In genomic region chr6:97282238-97282725, GRCh38 we compare ENCODE assay signal across 8 cellular contexts. TPM values are rescaled to one million over a fixed set of nuclear protein-coding genes. Genes with fewer than 3 reads are reported as not detected.
DNase-seq lines count a peak whose midpoint lies in the region; ATAC-seq and TF ChIP-seq lines count a peak whose summit lies in the region.

No MANE protein-coding gene starts in this region.

- H3K9me3 ChIP-seq in neural cell (ENCODE audit: low read length): no peaks in the 10 kb centered on the region

- TF ChIP-seq EP300 in neural cell (conservative IDR thresholded peaks at IDR 0.05; ENCODE audit: poor library complexity, severe bottlenecking): no peak

- H3K27ac ChIP-seq in neural cell (ENCODE audit: low read length): no peak overlapping the region

- peak overlapping the region; percentile 91 for H3K4me3 Mint-ChIP-seq in activated CD4-positive, alpha-beta T cell treated with anti-CD3 and anti-CD28 coated beads, Interleukin-2, amount 10 ng/mL, durations not matched to agents 24 days and 14 days
- peak overlapping the region; percentile 96 for H3K4me3 Mint-ChIP-seq in endothelial cell (ENCODE audit: unreplicated experiment)

- no peaks in the 10 kb centered on the region for H3K27me3 ChIP-seq in neural cell (ENCODE audit: insufficient read depth, low read depth, low read length)

- no peaks in the 10 kb centered on the region for H3K9me2 ChIP-seq in neural cell (ENCODE audit: insufficient read depth, low read length)

- no peak for TF ChIP-seq POLR2A in GM18505 (IDR thresholded peaks at IDR 0.05; ENCODE audit: borderline replicate concordance, extremely low read depth, insufficient read depth, insufficient read length)

- ATAC-seq in HG02588 (IDR thresholded peaks at IDR 0.05; ENCODE audit: unreplicated experiment) (peak; percentile 0), GM18505 (IDR thresholded peaks at IDR 0.05; ENCODE audit: unreplicated experiment) (no peak)

- intact Hi-C loops in activated CD4-positive, alpha-beta T cell treated with anti-CD3 and anti-CD28 coated beads, Interleukin-2, amount 10 ng/mL, durations not matched to agents 24 days and 14 days (cut with micrococcal nuclease): loop anchor here (2.0 to 10.0 kb wide), 4 partner anchors 95 to 1665 kb away; partner anchors contain the start of genes FBXL4 and GPR63

- TF ChIP-seq CTCF in endothelial cell (IDR thresholded peaks at IDR 0.05; ENCODE audit: unreplicated experiment) (no peak), neural cell (IDR thresholded peaks at IDR 0.05; ENCODE audit: poor library complexity, severe bottlenecking) (no peak)

- peak overlapping the region; percentile 94 for H3K27ac Mint-ChIP-seq in activated CD4-positive, alpha-beta T cell treated with anti-CD3 and anti-CD28 coated beads, Interleukin-2, amount 10 ng/mL, durations not matched to agents 24 days and 14 days
- peak overlapping the region; percentile 72 for H3K27ac Mint-ChIP-seq in endothelial cell (ENCODE audit: unreplicated experiment)

- H3K9me3 Mint-ChIP-seq in activated CD4-positive, alpha-beta T cell treated with anti-CD3 and anti-CD28 coated beads, Interleukin-2, amount 10 ng/mL, durations not matched to agents 24 days and 14 days: no peaks in the 10 kb centered on the region
- H3K9me3 Mint-ChIP-seq in endothelial cell (ENCODE audit: unreplicated experiment): no peaks in the 10 kb centered on the region

- peak overlapping the region; percentile 90 for H3K4me3 ChIP-seq in neural cell (ENCODE audit: low read length)

- no peaks in the 10 kb centered on the region for H3K36me3 ChIP-seq in neural cell (ENCODE audit: insufficient read depth, low read length)

- H3K4me1 Mint-ChIP-seq in activated CD4-positive, alpha-beta T cell treated with anti-CD3 and anti-CD28 coated beads, Interleukin-2, amount 10 ng/mL, durations not matched to agents 24 days and 14 days: peaks cover 28% of the 10 kb centered on the region
- peaks cover 9% of the 10 kb centered on the region for H3K4me1 Mint-ChIP-seq in endothelial cell (ENCODE audit: unreplicated experiment)

- peaks cover 11% of the 10 kb centered on the region for H3K27me3 Mint-ChIP-seq in activated CD4-positive, alpha-beta T cell treated with anti-CD3 and anti-CD28 coated beads, Interleukin-2, amount 10 ng/mL, durations not matched to agents 24 days and 14 days
- peaks cover 5% of the 10 kb centered on the region for H3K27me3 Mint-ChIP-seq in endothelial cell (ENCODE audit: unreplicated experiment)

- DNase-seq in activated CD4-positive, alpha-beta T cell treated with anti-CD3 and anti-CD28 coated beads, Interleukin-2, amount 10 ng/mL, durations not matched to agents 24 days and 14 days: no peak
- DNase-seq in activated CD4-positive, alpha-beta T cell treated with anti-CD3 and anti-CD28 coated beads for 48 hours: no peak
- DNase-seq in RKO (ENCODE audit: low spot score) (peak; percentile 43), endothelial cell (ENCODE audit: low spot score) (no peak)
- DNase-seq in stimulated activated CD4-positive, alpha-beta T cell treated with anti-CD3 and anti-CD28 coated beads, Interleukin-4, amount 100 ng/mL, for 24 hours: no peak

- no peaks in the 10 kb centered on the region for H3F3A ChIP-seq in neural cell (ENCODE audit: insufficient read depth, low read length, poor library complexity, severe bottlenecking)

- no peaks in the 10 kb centered on the region for H4K20me1 ChIP-seq in neural cell (ENCODE audit: insufficient read depth)

- peaks cover 31% of the 10 kb centered on the region for H3K79me2 ChIP-seq in neural cell (replicated peaks; ENCODE audit: insufficient read depth, low read length)

- H3K36me3 Mint-ChIP-seq in activated CD4-positive, alpha-beta T cell treated with anti-CD3 and anti-CD28 coated beads, Interleukin-2, amount 10 ng/mL, durations not matched to agents 24 days and 14 days (ENCODE audit: low read depth): peaks cover 22% of the 10 kb centered on the region
- H3K36me3 Mint-ChIP-seq in endothelial cell (ENCODE audit: low read depth, unreplicated experiment): peaks cover 5% of the 10 kb centered on the region

- H3K9ac ChIP-seq in neural cell (ENCODE audit: low read length): peak overlapping the region; percentile 63

- TF ChIP-seq RAD21 in neural cell (conservative IDR thresholded peaks at IDR 0.05): no peak

- peak overlapping the region; percentile 69 for H3K4me2 ChIP-seq in neural cell (ENCODE audit: low read length)

- H2AFZ ChIP-seq in neural cell (ENCODE audit: low read depth, low read length): peak overlapping the region; percentile 92

TF ChIP-seq in neural cell, 6 proteins besides CTCF, POLR2A, EP300 and RAD21:
- TF ChIP-seq REST (IDR thresholded peaks at IDR 0.05; ENCODE audit: borderline replicate concordance) (no peak), EZH2 (IDR thresholded peaks at IDR 0.05; ENCODE audit: borderline replicate concordance, insufficient read depth, low read length, poor library complexity, severe bottlenecking) (no peak), MXI1 (conservative IDR thresholded peaks at IDR 0.05; ENCODE audit: poor library complexity, severe bottlenecking) (no peak), POLR2AphosphoS5 (IDR thresholded peaks at IDR 0.05) (no peak), SMC3 (conservative IDR thresholded peaks at IDR 0.05; ENCODE audit: poor library complexity) (no peak), TAF1 (IDR thresholded peaks at IDR 0.05; ENCODE audit: low read depth) (no peak)

RNA-seq across cellular contexts. Expression of gene MMS22L, which starts 0.7 kb away (rescaled TPM):
- total RNA-seq in activated CD4-positive, alpha-beta T cell treated with anti-CD3 and anti-CD28 coated beads, Interleukin-2, amount 10 ng/mL, durations not matched to agents 24 days and 14 days: 54.8 and 65.2 TPM in 2 replicates
- total RNA-seq in endothelial cell (ENCODE audit: unreplicated experiment): 14.4 TPM
- polyA plus RNA-seq in neural cell: 5.2 and 8.3 TPM in 2 replicates
- 14.9 and 21.5 TPM in 2 replicates for polyA minus RNA-seq in neural cell
